In genomic region chr12:25056486-25057130, GRCh38 we compare ENCODE assay signal across 14 cellular contexts.
DNase-seq lines count a peak whose midpoint lies in the region; TF ChIP-seq lines count a peak whose summit lies in the region.
"Had no signal": no experiment of that assay in that cellular context is flagged by ENCODE, and none has a peak within 500 bp of the region (broad histone marks: within the 10 kb centered on the region; RNA-seq: fewer than 3 reads in every experiment).

No MANE protein-coding gene starts in this region.

- H3K79me2 ChIP-seq in Karpas-422 (ENCODE audit: low read length): peaks cover 91% of the 10 kb centered on the region
- H3K79me2 ChIP-seq in mammary epithelial cell (ENCODE audit: insufficient read depth, low read length): no peaks in the 10 kb centered on the region

- H2AFZ ChIP-seq in Karpas-422 (ENCODE audit: low read length): no peak overlapping the region
- peak overlapping the region; percentile 75 for H2AFZ ChIP-seq in mammary epithelial cell (ENCODE audit: low read depth, low read length)
- H2AFZ ChIP-seq: neural progenitor cell had no signal

- H3K9me3 ChIP-seq in breast epithelium: no peaks in the 10 kb centered on the region
- no peaks in the 10 kb centered on the region for H3K9me3 ChIP-seq in Karpas-422 (ENCODE audit: low read length)
- no peaks in the 10 kb centered on the region for H3K9me3 ChIP-seq in mammary epithelial cell (replicated peaks; ENCODE audit: insufficient read depth, low read length)

- H3K27ac Mint-ChIP-seq in MCF 10A (ENCODE audit: low read depth, unreplicated experiment) (peak overlapping the region; percentile 91), Calu3 (ENCODE audit: unreplicated experiment) (no peak overlapping the region)
- H3K27ac Mint-ChIP-seq: neural progenitor cell had no signal

- H3K27ac ChIP-seq in breast epithelium (no peak overlapping the region), Karpas-422 (ENCODE audit: low read length) (peak overlapping the region; percentile 100), mammary epithelial cell (ENCODE audit: insufficient read depth, low read depth, low read length) (peak overlapping the region; percentile 26), urinary bladder (ENCODE audit: low read depth) (peak overlapping the region; percentile 56)
- H3K27ac ChIP-seq: KMS-11, neural progenitor cell, WERI-Rb-1 had no signal

- peaks cover 36% of the 10 kb centered on the region for H3K4me1 Mint-ChIP-seq in MCF 10A (ENCODE audit: insufficient read depth, unreplicated experiment)
- no peaks in the 10 kb centered on the region for H3K4me1 Mint-ChIP-seq in Calu3 (ENCODE audit: low read depth, unreplicated experiment)
- H3K4me1 Mint-ChIP-seq: neural progenitor cell had no signal

- no peaks in the 10 kb centered on the region for H3K27me3 Mint-ChIP-seq in MCF 10A (ENCODE audit: insufficient read depth, unreplicated experiment)
- no peaks in the 10 kb centered on the region for H3K27me3 Mint-ChIP-seq in Calu3 (ENCODE audit: unreplicated experiment)

- H3K4me3 ChIP-seq in breast epithelium (no peak overlapping the region), Karpas-422 (ENCODE audit: low read length) (peak overlapping the region; percentile 95), mammary epithelial cell (replicated peaks in 1 of 3; ENCODE audit: insufficient read depth in 1 of 3, low read depth in 2 of 3, low read length in 3 of 3) (no peak overlapping the region), urinary bladder (ENCODE audit: low read depth, low read length) (no peak overlapping the region)
- H3K4me3 ChIP-seq: neural progenitor cell had no signal

- no peaks in the 10 kb centered on the region for H3K9me2 ChIP-seq in Karpas-422 (replicated peaks; ENCODE audit: insufficient read depth, low read length)

- H3K4me2 ChIP-seq in Karpas-422 (ENCODE audit: low read depth, low read length, poor library complexity, severe bottlenecking): peak overlapping the region; percentile 95
- peak overlapping the region; percentile 19 for H3K4me2 ChIP-seq in mammary epithelial cell (ENCODE audit: insufficient read depth, low read depth, low read length)
- H3K4me2 ChIP-seq: KMS-11, neural progenitor cell had no signal

- intact Hi-C loops in MCF 10A (cut with micrococcal nuclease) (loop anchor here (5.0 kb wide), 1 partner anchor 36 kb away; no protein-coding TSS in a partner anchor), breast epithelium (cut with DNase I; ENCODE audit: low total_unique reads) (loop anchor here (10.0 kb wide), 1 partner anchor 1682 kb away; no protein-coding TSS in a partner anchor), mammary epithelial cell (cut with micrococcal nuclease) (no loop called here), Calu3 (cut with micrococcal nuclease; ENCODE audit: unreplicated experiment) (no loop called here)

- peaks cover 17% of the 10 kb centered on the region for H4K20me1 ChIP-seq in Karpas-422 (ENCODE audit: insufficient read depth, low read depth, low read length)
- H4K20me1 ChIP-seq in mammary epithelial cell (ENCODE audit: insufficient read depth, low read length): no peaks in the 10 kb centered on the region

- DNase-seq in MCF 10A (ENCODE audit: unreplicated experiment) (peak; percentile 41), breast epithelium (ENCODE audit: low spot score in 2 of 2) (no peak), Karpas-422 (peak; percentile 70), mammary epithelial cell (peak; percentile 41), NCI-H748 (lab: John Stamatoyannopoulos, UW; ENCODE audit: unreplicated experiment) (no peak), DMS 273 treated with DMSO at 0.1 percent for 48 hours (lab: John Stamatoyannopoulos, UW) (no peak), Calu3 (no peak)
- DNase-seq: activated effector memory CD4-positive, alpha-beta T cell treated with anti-CD3 and anti-CD28 coated beads, Interleukin-2, amount 50 U/mL, for 16 hours; foreskin melanocyte; kidney glomerular epithelial cell; WERI-Rb-1 had no signal

- no peak for TF ChIP-seq POLR2A in breast epithelium (IDR thresholded peaks at IDR 0.05)

- peak overlapping the region; percentile 94 for H3K9ac ChIP-seq in Karpas-422 (ENCODE audit: low read length)
- H3K9ac ChIP-seq in mammary epithelial cell (ENCODE audit: insufficient read depth, low read length): no peak overlapping the region
- H3K9ac ChIP-seq: KMS-11, neural progenitor cell had no signal

- CTCF ChIA-PET in MCF 10A (lab: Yijun Ruan, JAX): interaction anchor here (0.6 to 1.8 kb wide), 6 partner anchors 56 to 402 kb away, joined by 3 to 8 read pairs (median 3); no protein-coding TSS in a partner anchor
- CTCF ChIA-PET in mammary epithelial cell (lab: Charles Lee; ENCODE audit: low non-redundant PET): no interaction called here
- CTCF ChIA-PET in Calu3 (lab: Charles Lee): no interaction called here

- H3K36me3 Mint-ChIP-seq in MCF 10A (ENCODE audit: insufficient read depth, unreplicated experiment) (no peaks in the 10 kb centered on the region), Calu3 (ENCODE audit: insufficient read depth, unreplicated experiment) (no peaks in the 10 kb centered on the region)
- H3K36me3 Mint-ChIP-seq: neural progenitor cell had no signal

- dilution Hi-C loops in mammary epithelial cell (cut with HindIII; ENCODE audit: low sequenced_read_pairs): no loop called here

- H3K36me3 ChIP-seq in breast epithelium (no peaks in the 10 kb centered on the region), Karpas-422 (ENCODE audit: insufficient read depth, low read length) (peaks cover 42% of the 10 kb centered on the region), mammary epithelial cell (ENCODE audit: insufficient read depth, low read length) (no peaks in the 10 kb centered on the region), urinary bladder (ENCODE audit: insufficient read depth) (no peaks in the 10 kb centered on the region)
- H3K36me3 ChIP-seq: neural progenitor cell, WERI-Rb-1 had no signal

- POLR2A ChIA-PET in MCF 10A (lab: Yijun Ruan, JAX): interaction anchor here (0.6 to 6.0 kb wide), 14 partner anchors 10 to 1196 kb away, joined by 3 to 43 read pairs (median 4); partner anchors contain the start of genes DNAI7, ETFRF1 and KRAS

- H3K4me1 ChIP-seq in breast epithelium (no peaks in the 10 kb centered on the region), Karpas-422 (ENCODE audit: low read length) (peaks cover 68% of the 10 kb centered on the region), mammary epithelial cell (ENCODE audit: insufficient read depth, low read length) (peaks cover 33% of the 10 kb centered on the region), urinary bladder (ENCODE audit: insufficient read depth) (no peaks in the 10 kb centered on the region)
- H3K4me1 ChIP-seq: neural progenitor cell had no signal

- no peak for TF ChIP-seq CTCF in MCF 10A (IDR thresholded peaks at IDR 0.05; ENCODE audit: unreplicated experiment)
- TF ChIP-seq CTCF in breast epithelium (IDR thresholded peaks at IDR 0.05): no peak
- TF ChIP-seq CTCF in mammary epithelial cell (conservative IDR thresholded peaks at IDR 0.05 in 1 of 2, IDR thresholded peaks at IDR 0.05 in 1 of 2; ENCODE audit: extremely low read depth in 1 of 2, insufficient read depth in 1 of 2, low read depth in 1 of 2, low read length in 2 of 2): no peak
- TF ChIP-seq CTCF in Calu3 (IDR thresholded peaks at IDR 0.05; ENCODE audit: unreplicated experiment): no peak

- no peaks in the 10 kb centered on the region for H3K27me3 ChIP-seq in breast epithelium
- H3K27me3 ChIP-seq in Karpas-422 (ENCODE audit: low read length): no peaks in the 10 kb centered on the region
- H3K27me3 ChIP-seq in mammary epithelial cell (ENCODE audit: insufficient read depth, low read length): no peaks in the 10 kb centered on the region
- H3K27me3 ChIP-seq: neural progenitor cell had no signal

- H3K4me3 Mint-ChIP-seq in MCF 10A (ENCODE audit: unreplicated experiment) (no peak overlapping the region), Calu3 (ENCODE audit: low read depth, unreplicated experiment) (no peak overlapping the region)
- H3K4me3 Mint-ChIP-seq: neural progenitor cell had no signal

- WGBS in mammary epithelial cell (ENCODE audit: low coverage, missing lambda C conversion rate): 44% methylated on average over 3 of the region's 3 CpGs
- 69% methylated on average over 3 of the region's 3 CpGs for WGBS in urinary bladder

- in situ Hi-C loops in mammary epithelial cell (cut with MboI; ENCODE audit: low sequenced_read_pairs in 2 of 2): no loop called here

- H3K9me3 Mint-ChIP-seq in MCF 10A (ENCODE audit: unreplicated experiment) (no peaks in the 10 kb centered on the region), Calu3 (ENCODE audit: low read depth, unreplicated experiment) (no peaks in the 10 kb centered on the region)
- H3K9me3 Mint-ChIP-seq: neural progenitor cell had no signal

- BruUV-seq in MCF 10A (replicated peaks; lab: Mats Ljungman, UMichigan): no TSS peak
- no TSS peak for BruUV-seq in mammary epithelial cell (replicated peaks; lab: Mats Ljungman, UMichigan)
- no TSS peak for BruUV-seq in Calu3 (replicated peaks; lab: Mats Ljungman, UMichigan)

Comparison
In these comparisons a context has a peak if more than half of its experiments do, and no peak if none do; other contexts are left out.
1. DNase-seq: peak in MCF 10A (single experiment), Karpas-422 (single experiment) and mammary epithelial cell (single experiment); none in breast epithelium (0 of 2), NCI-H748 (single experiment), DMS 273 treated with DMSO at 0.1 percent for 48 hours (single experiment) and Calu3 (single experiment).
2. H3K27ac ChIP-seq: peak in Karpas-422 (single experiment), mammary epithelial cell (single experiment) and urinary bladder (single experiment); none in breast epithelium (0 of 2).
3. intact Hi-C loops: an anchor here in MCF 10A (5.0 kb wide) and breast epithelium (10.0 kb wide); none called in mammary epithelial cell and Calu3.